1 cellular context compared by ENCODE assay signal in the genomic region with DNA sequence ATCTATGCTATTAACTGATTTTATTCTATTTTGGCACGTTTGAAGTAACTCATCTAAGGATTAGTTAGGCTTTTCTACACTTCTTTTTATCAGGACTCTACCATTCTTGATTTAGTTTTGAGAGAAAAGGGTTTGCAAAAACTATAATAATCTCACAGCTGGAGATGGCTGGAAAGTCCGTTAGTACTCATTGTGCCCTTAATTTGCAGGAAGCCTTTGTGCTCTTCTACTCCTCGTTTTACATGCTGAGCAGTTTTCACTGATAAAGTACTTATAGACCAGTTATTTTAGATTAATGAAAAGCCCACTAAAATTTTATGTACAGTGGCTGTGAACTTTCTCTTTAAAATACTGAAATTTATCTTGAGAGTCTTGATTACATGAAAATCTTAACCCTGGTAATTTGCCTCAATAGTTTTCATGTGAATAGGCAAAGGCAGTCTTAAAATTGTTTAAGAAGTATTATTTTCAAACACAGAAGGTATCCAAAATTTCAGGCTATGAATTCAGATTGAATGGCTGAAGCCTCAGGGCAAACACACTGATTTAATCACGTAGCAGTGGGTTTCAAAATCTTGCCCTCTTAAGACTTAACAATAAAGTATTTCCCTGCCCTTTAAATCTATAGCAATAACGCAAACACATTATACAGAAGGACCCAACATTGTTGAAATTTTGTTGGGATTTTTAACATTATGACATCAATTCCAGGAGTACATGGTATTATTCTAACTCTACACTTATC.
TF ChIP-seq lines count a peak whose summit lies in the region.

No MANE protein-coding gene starts in this region.

TF ChIP-seq in SK-N-SH, 30 proteins besides CTCF, POLR2A, EP300 and RAD21 (continued from another document):
- TF ChIP-seq, protein P1, sequence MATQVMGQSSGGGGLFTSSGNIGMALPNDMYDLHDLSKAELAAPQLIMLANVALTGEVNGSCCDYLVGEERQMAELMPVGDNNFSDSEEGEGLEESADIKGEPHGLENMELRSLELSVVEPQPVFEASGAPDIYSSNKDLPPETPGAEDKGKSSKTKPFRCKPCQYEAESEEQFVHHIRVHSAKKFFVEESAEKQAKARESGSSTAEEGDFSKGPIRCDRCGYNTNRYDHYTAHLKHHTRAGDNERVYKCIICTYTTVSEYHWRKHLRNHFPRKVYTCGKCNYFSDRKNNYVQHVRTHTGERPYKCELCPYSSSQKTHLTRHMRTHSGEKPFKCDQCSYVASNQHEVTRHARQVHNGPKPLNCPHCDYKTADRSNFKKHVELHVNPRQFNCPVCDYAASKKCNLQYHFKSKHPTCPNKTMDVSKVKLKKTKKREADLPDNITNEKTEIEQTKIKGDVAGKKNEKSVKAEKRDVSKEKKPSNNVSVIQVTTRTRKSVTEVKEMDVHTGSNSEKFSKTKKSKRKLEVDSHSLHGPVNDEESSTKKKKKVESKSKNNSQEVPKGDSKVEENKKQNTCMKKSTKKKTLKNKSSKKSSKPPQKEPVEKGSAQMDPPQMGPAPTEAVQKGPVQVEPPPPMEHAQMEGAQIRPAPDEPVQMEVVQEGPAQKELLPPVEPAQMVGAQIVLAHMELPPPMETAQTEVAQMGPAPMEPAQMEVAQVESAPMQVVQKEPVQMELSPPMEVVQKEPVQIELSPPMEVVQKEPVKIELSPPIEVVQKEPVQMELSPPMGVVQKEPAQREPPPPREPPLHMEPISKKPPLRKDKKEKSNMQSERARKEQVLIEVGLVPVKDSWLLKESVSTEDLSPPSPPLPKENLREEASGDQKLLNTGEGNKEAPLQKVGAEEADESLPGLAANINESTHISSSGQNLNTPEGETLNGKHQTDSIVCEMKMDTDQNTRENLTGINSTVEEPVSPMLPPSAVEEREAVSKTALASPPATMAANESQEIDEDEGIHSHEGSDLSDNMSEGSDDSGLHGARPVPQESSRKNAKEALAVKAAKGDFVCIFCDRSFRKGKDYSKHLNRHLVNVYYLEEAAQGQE (IDR thresholded peaks at IDR 0.05; ENCODE audit: low read depth, low read length), result no peak
- TF ChIP-seq RXRA (IDR thresholded peaks at IDR 0.05; ENCODE audit: borderline replicate concordance, low read depth) (no peak), TEAD4 (IDR thresholded peaks at IDR 0.05; ENCODE audit: borderline replicate concordance, insufficient read depth) (no peak), SIN3A (IDR thresholded peaks at IDR 0.05; ENCODE audit: borderline replicate concordance, low read depth, low read length) (no peak), FOXM1 (IDR thresholded peaks at IDR 0.05; ENCODE audit: low read depth) (no peak), NRF1 (IDR thresholded peaks at IDR 0.05; ENCODE audit: low read depth, low read length) (no peak)
- TF ChIP-seq, protein P2, sequence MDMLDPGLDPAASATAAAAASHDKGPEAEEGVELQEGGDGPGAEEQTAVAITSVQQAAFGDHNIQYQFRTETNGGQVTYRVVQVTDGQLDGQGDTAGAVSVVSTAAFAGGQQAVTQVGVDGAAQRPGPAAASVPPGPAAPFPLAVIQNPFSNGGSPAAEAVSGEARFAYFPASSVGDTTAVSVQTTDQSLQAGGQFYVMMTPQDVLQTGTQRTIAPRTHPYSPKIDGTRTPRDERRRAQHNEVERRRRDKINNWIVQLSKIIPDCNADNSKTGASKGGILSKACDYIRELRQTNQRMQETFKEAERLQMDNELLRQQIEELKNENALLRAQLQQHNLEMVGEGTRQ (IDR thresholded peaks at IDR 0.05; ENCODE audit: borderline replicate concordance, low read depth, low read length), result no peak
- TF ChIP-seq, protein P3, sequence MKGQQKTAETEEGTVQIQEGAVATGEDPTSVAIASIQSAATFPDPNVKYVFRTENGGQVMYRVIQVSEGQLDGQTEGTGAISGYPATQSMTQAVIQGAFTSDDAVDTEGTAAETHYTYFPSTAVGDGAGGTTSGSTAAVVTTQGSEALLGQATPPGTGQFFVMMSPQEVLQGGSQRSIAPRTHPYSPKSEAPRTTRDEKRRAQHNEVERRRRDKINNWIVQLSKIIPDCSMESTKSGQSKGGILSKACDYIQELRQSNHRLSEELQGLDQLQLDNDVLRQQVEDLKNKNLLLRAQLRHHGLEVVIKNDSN (IDR thresholded peaks at IDR 0.05; ENCODE audit: borderline replicate concordance, low read depth), result no peak
